ENCODE assay signal across 10 cellular contexts in the genomic region with DNA sequence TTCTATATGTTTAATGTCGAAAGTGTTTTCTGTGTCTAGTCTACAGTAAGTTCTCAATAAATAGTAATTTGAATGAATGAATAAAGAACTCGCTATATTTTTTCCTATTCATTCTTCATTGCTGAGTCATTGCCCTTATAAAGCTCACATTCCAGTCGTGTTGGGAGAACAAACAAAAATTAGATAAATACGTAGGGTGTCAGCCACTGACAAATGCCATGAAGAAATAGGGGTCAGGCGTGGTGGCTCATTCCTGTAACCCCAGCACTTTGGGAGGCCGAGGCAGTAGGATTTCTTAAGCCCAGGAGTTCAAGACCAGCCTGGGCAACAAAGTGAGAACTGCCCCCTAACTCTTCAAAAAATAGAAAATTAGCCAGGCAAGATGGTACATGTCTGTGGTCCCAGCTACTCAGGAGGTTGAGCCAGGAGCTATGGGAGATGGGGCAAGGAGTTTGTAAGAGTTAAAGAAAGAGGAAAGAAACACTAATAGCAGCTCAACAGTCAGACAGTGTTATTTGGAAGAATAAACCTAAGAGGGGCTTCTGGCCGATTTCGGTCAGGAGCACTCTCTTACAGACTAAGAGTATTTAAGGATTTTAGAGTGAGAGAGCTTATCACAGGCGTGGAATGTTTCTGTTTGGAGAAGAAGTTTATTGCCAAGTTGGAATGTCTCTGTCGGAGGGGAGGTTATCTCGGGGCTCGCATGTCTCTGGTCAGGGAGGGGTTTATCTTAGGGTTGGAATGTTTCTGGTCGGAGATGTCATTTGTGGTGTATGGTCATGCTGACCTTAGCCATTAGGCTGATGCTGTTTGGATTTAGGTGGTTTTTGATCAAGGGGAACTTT. TPM values are rescaled to one million over a fixed set of nuclear protein-coding genes. Genes with fewer than 3 reads are reported as not detected.
DNase-seq lines count a peak whose midpoint lies in the region; ATAC-seq, FAIRE-seq and TF ChIP-seq lines count a peak whose summit lies in the region.
"Had no signal": no experiment of that assay in that cellular context is flagged by ENCODE, and none has a peak within 500 bp of the region (broad histone marks: within the 10 kb centered on the region; RNA-seq: fewer than 3 reads in every experiment).

No MANE protein-coding gene starts in this region.

- H3K9me3 Mint-ChIP-seq in T-cell, result peaks cover 4 to 12% (median 7%) of the 10 kb centered on the region in 3 donors

- ATAC-seq in T-cell (replicated peaks in 1 of 4), result no peak
- ATAC-seq: activated T-cell treated with anti-CD3 and anti-CD28 coated beads, Interleukin-2, amount 50 U/mL, for 72 hours had no signal

- H3K36me3 ChIP-seq in HEK293 (ENCODE audit: control insufficient read depth in 2 of 2, insufficient read depth in 1 of 2, low read length in 2 of 2) (no peaks in the 10 kb centered on the region), kidney (ENCODE audit: control insufficient read depth in 1 of 2, insufficient read depth in 2 of 2, low read length in 2 of 2) (no peaks in the 10 kb centered on the region)

- no peaks in the 10 kb centered on the region; the same call in 1 of the 2 replicates for H3K9me3 ChIP-seq in HEK293 (ENCODE audit: control insufficient read depth, insufficient read depth, low read depth, low read length)
- H3K9me3 ChIP-seq in kidney (ENCODE audit: control insufficient read depth in 1 of 2, low read length in 2 of 2), result no peaks in the 10 kb centered on the region

- H3K27ac ChIP-seq in HEK293 (ENCODE audit: extremely low read depth, low read depth, low read length) (no peak overlapping the region), temporal lobe (ENCODE audit: low read depth, low read length) (peak overlapping the region; percentile 2), kidney (ENCODE audit: low read depth in 2 of 2, low read length in 2 of 2) (no peak overlapping the region)

- no peak overlapping the region for H3K9ac ChIP-seq in kidney (ENCODE audit: low read length in 2 of 2)

- H3K4me1 Mint-ChIP-seq in T-cell, result peaks cover 29 to 31% (median 30%) of the 10 kb centered on the region in 3 donors

- H3K36me3 Mint-ChIP-seq in T-cell, result peaks cover 4% of the 10 kb centered on the region

- H3K27ac Mint-ChIP-seq in T-cell, result peak overlapping the region; percentile 11 to 87
- H3K27ac Mint-ChIP-seq: activated T-cell treated with anti-CD3 and anti-CD28 coated beads, Interleukin-2, amount 50 U/mL, for 72 hours had no signal

- no peak for TF ChIP-seq CTCF in HEK293 (tag by site-specific recombination; IDR thresholded peaks at IDR 0.05)
- TF ChIP-seq CTCF in foreskin fibroblast (IDR thresholded peaks at IDR 0.05; ENCODE audit: low read depth, low read length), result no peak
- TF ChIP-seq CTCF in kidney (IDR thresholded peaks at IDR 0.05; ENCODE audit: borderline replicate concordance, extremely low read depth, insufficient read depth), result no peak

- no peaks in the 10 kb centered on the region for H3K27me3 Mint-ChIP-seq in T-cell

- POLR2A ChIA-PET in HEK293 (lab: Yijun Ruan, JAX), result no interaction called here
- POLR2A ChIA-PET in T-cell (lab: Charles Lee), result interaction anchor here in 1 of 2 donors (0.6 to 0.7 kb wide), 2 partner anchors 10 to 19 kb away, joined by 5 to 8 read pairs; a partner anchor contains a TSS

- FAIRE-seq in kidney (lab: Jason Lieb, UNC), result no peak

- intact Hi-C loops in kidney (cut with DNase I), result no loop called here

- no peak for DNase-seq in T-cell
- peak; percentile 63 to 68 for DNase-seq in foreskin fibroblast
- no peak for DNase-seq in kidney
- no peak for DNase-seq in NCI-H1694 (lab: John Stamatoyannopoulos, UW)
- no peak for DNase-seq in NCI-H1436 (lab: John Stamatoyannopoulos, UW)
- DNase-seq: activated T-cell treated with anti-CD3 and anti-CD28 coated beads, Interleukin-2, amount 50 U/mL, for 72 hours; cerebellar nuclear complex; NCI-H345 had no signal

- no peak overlapping the region for H3K4me3 ChIP-seq in HEK293 (ENCODE audit: low read depth, low read length)
- H3K4me3 ChIP-seq in foreskin fibroblast (ENCODE audit: low read depth in 1 of 2, low read length in 2 of 2), result no peak overlapping the region
- no peak overlapping the region for H3K4me3 ChIP-seq in kidney (ENCODE audit: low read length in 2 of 2)

- CTCF ChIA-PET in HEK293 (lab: Yijun Ruan, JAX) (interaction anchor here (0.7 to 4.5 kb wide), 2 partner anchors 15 to 19 kb away, joined by 3 to 23 read pairs; no protein-coding TSS in a partner anchor), T-cell (lab: Charles Lee) (interaction anchor here in 1 of 2 donors (1.2 to 1.6 kb wide), 2 partner anchors 15 to 31 kb away, joined by 3 to 7 read pairs; no protein-coding TSS in a partner anchor)

- H3K4me1 ChIP-seq in HEK293 (ENCODE audit: control insufficient read depth, insufficient read depth, low read length), result peaks cover 10% of the 10 kb centered on the region
- H3K4me1 ChIP-seq in kidney (ENCODE audit: control insufficient read depth in 1 of 2, insufficient read depth in 1 of 2, low read depth in 1 of 2, low read length in 2 of 2), result peaks cover 0 to 3% of the 10 kb centered on the region in 2 donors

- no peak overlapping the region for H3K4me3 Mint-ChIP-seq in T-cell

TF ChIP-seq in HEK293, 187 proteins besides CTCF, POLR2A, EP300 and RAD21:
- TF ChIP-seq SETDB1 (IDR thresholded peaks at IDR 0.05; ENCODE audit: insufficient read length, low read length), result peak; percentile 83
- TF ChIP-seq, protein P1, sequence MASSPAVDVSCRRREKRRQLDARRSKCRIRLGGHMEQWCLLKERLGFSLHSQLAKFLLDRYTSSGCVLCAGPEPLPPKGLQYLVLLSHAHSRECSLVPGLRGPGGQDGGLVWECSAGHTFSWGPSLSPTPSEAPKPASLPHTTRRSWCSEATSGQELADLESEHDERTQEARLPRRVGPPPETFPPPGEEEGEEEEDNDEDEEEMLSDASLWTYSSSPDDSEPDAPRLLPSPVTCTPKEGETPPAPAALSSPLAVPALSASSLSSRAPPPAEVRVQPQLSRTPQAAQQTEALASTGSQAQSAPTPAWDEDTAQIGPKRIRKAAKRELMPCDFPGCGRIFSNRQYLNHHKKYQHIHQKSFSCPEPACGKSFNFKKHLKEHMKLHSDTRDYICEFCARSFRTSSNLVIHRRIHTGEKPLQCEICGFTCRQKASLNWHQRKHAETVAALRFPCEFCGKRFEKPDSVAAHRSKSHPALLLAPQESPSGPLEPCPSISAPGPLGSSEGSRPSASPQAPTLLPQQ (tag by site-specific recombination; IDR thresholded peaks at IDR 0.05), result no peak
- no peak for TF ChIP-seq TCF7L2 (IDR thresholded peaks at IDR 0.05; ENCODE audit: borderline replicate concordance, low read depth, low read length)
- TF ChIP-seq ZNF221 (tag by site-specific recombination; IDR thresholded peaks at IDR 0.05; ENCODE audit: borderline replicate concordance), result no peak
- peak; percentile 49; the same call in 1 of the 2 replicates for TF ChIP-seq KLF8 (tag by site-specific recombination; IDR thresholded peaks at IDR 0.05)
- no peak for TF ChIP-seq ZNF629 (tag by site-specific recombination; IDR thresholded peaks at IDR 0.05)
- TF ChIP-seq ZNF391 (tag by site-specific recombination; IDR thresholded peaks at IDR 0.05; ENCODE audit: borderline replicate concordance, low read depth), result no peak
- TF ChIP-seq HOXA7 (CRISPR knock-in tag; IDR thresholded peaks at IDR 0.05; ENCODE audit: borderline replicate concordance), result no peak
- peak; percentile 52; the same call in 1 of the 2 replicates for TF ChIP-seq TRIM28 (IDR thresholded peaks at IDR 0.05; ENCODE audit: borderline replicate concordance, low read length)
- no peak for TF ChIP-seq ZFHX2 (tag by site-specific recombination; conservative IDR thresholded peaks at IDR 0.05)
- no peak for TF ChIP-seq ZNF433 (tag by site-specific recombination; IDR thresholded peaks at IDR 0.05; ENCODE audit: low read depth)
- no peak for TF ChIP-seq ZNF785 (tag by site-specific recombination; IDR thresholded peaks at IDR 0.05)
- TF ChIP-seq ZNF776 (tag by site-specific recombination; IDR thresholded peaks at IDR 0.05; ENCODE audit: borderline replicate concordance), result no peak
- TF ChIP-seq ZNF610 (tag by site-specific recombination; IDR thresholded peaks at IDR 0.05; ENCODE audit: borderline replicate concordance), result 0 out of 2 replicates have a peak, but pooled peaks have one; percentile 36

RNA-seq across cellular contexts. Expression of a gene that starts 1.8 kb away (rescaled TPM):
- total RNA-seq in T-cell, result 10 to 100 TPM in 4 of 5 donors, 1 to 10 TPM in 1; 6.5 to 15.8 (median 12.4) TPM
- total RNA-seq in temporal lobe, result 58.0 TPM
- total RNA-seq in kidney, result 7.3 TPM
- 1.8 TPM for polyA plus RNA-seq in kidney (ENCODE audit: insufficient read depth, low read depth, low replicate concordance)

RNA-seq across cellular contexts. Expression of a gene that starts 1.8 kb away (rescaled TPM):
- total RNA-seq in T-cell, result 1 to 10 TPM; 4.1 to 8.8 (median 7.3) TPM
- 9.6 TPM for total RNA-seq in temporal lobe
- total RNA-seq in kidney, result 12.3 TPM
- 15.8 TPM for polyA plus RNA-seq in kidney (ENCODE audit: insufficient read depth, low read depth, low replicate concordance)

RNA-seq across cellular contexts. Expression of a gene that starts 10.1 kb away (rescaled TPM):
- total RNA-seq in T-cell, result under 1 TPM in 4 of 5 donors, not detected in 1; 0.13 to 0.48 (median 0.26) TPM
- not detected for total RNA-seq in temporal lobe
- not detected for total RNA-seq in kidney
- polyA plus RNA-seq in kidney (ENCODE audit: insufficient read depth, low read depth, low replicate concordance), result not detected

Comparison
In these comparisons a context has a peak if more than half of its experiments do, and no peak if none do; other contexts are left out.
1. DNase-seq: peak in foreskin fibroblast (2 of 2); none in T-cell (0 of 34), kidney (single experiment), NCI-H1694 (single experiment) and NCI-H1436 (single experiment).